ENCODE assay signal across 1 cellular context in genomic region chr7:123746055-123746454, GRCh38.
TF ChIP-seq lines count a peak whose summit lies in the region.

No MANE protein-coding gene starts in this region.

TF ChIP-seq in HepG2, 621 proteins besides CTCF, POLR2A, EP300 and RAD21:
- no peak for TF ChIP-seq CERS6 (CRISPR knock-in tag; IDR thresholded peaks at IDR 0.05)
